ENCODE assay signal across 8 cellular contexts in the genomic region with DNA sequence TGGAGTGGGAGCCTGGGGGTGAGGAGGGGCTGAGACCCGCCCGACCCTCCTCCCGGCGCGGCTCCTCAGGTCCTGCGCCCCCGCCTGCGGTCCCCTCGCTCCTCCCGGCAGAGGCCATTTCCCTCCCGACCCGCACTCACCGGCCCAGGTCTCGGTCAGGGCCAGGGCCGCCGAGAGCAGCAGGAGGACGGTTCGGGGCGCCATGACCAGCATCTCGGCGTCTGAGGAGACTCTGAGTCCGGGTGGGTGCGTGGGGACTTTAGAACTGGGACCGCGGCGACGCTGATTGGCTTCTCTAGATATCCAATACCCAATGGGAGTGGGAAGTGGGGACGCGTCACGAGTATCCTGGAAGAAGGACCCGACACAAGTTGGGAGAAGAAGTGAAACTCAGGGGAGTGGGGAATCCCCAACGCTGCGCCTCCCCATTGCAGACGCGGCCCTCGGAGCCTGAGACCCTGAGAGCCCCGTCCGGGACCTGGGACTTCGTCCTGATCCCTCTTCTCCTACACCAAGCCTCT. TPM values are rescaled to one million over a fixed set of nuclear protein-coding genes. Genes with fewer than 3 reads are reported as not detected.
DNase-seq lines count a peak whose midpoint lies in the region; ATAC-seq and TF ChIP-seq lines count a peak whose summit lies in the region.

A gene (minus strand): TSS at position 234 of the 521 bp plus-strand sequence. CDS start 21 bp downstream, at position 213.

- H3K27me3 ChIP-seq in AG04450 (ENCODE audit: control insufficient read depth, insufficient read depth, low read length) (peaks cover 18% of the 10 kb centered on the region), endodermal cell (ENCODE audit: control insufficient read depth, insufficient read depth, low read length, poor library complexity, severe bottlenecking) (peaks cover 81% of the 10 kb centered on the region), mesenchymal stem cell (ENCODE audit: control insufficient read depth in 1 of 2, insufficient read depth in 1 of 2, low read length in 2 of 2) (peaks cover 20 to 28% of the 10 kb centered on the region in 2 experiments)

- H3K27me3 Mint-ChIP-seq in activated CD8-positive, alpha-beta memory T cell treated with anti-CD3 and anti-CD28 coated beads, Interleukin-2, amount 10 ng/mL, durations not matched to agents 7 days and 5 days, result peaks cover 7% of the 10 kb centered on the region
- H3K27me3 Mint-ChIP-seq in endodermal cell (ENCODE audit: insufficient read depth), result peaks cover 93% of the 10 kb centered on the region

- H3K36me3 ChIP-seq in endodermal cell (ENCODE audit: control insufficient read depth, insufficient read depth, low read length) (no peaks in the 10 kb centered on the region), mesenchymal stem cell (ENCODE audit: control insufficient read depth in 1 of 2, insufficient read depth in 2 of 2, low read depth in 1 of 2, low read length in 2 of 2) (peaks cover 17 to 25% of the 10 kb centered on the region in 2 experiments)

- 1% methylated on average over 19 to 39 of the region's 39 CpGs for WGBS in endodermal cell (ENCODE audit: insufficient coverage in 1 of 2, insufficient read length in 1 of 2), 2 experiments
- whole genome bisulfite sequencing in mesenchymal stem cell, result under 1% methylated on average over 37 of the region's 39 CpGs

- peak within 1 kb of the TSS; percentile 99 for H3K4me3 Mint-ChIP-seq in activated CD8-positive, alpha-beta memory T cell treated with anti-CD3 and anti-CD28 coated beads, Interleukin-2, amount 10 ng/mL, durations not matched to agents 7 days and 5 days
- peak within 1 kb of the TSS; percentile 72 for H3K4me3 Mint-ChIP-seq in endodermal cell

- H2AFZ ChIP-seq in mesenchymal stem cell (ENCODE audit: low read depth, low read length), result peak within 1 kb of the TSS; percentile 79

- H3K9ac ChIP-seq in endodermal cell (ENCODE audit: extremely low read depth, low read length, poor library complexity, severe bottlenecking), result no peak within 1 kb of the TSS
- H3K9ac ChIP-seq in mesenchymal stem cell (ENCODE audit: low read length), result peak within 1 kb of the TSS; percentile 86

- H3K9me3 Mint-ChIP-seq in activated CD8-positive, alpha-beta memory T cell treated with anti-CD3 and anti-CD28 coated beads, Interleukin-2, amount 10 ng/mL, durations not matched to agents 7 days and 5 days (ENCODE audit: low read depth), result peaks cover 2% of the 10 kb centered on the region
- H3K9me3 Mint-ChIP-seq in endodermal cell, result peaks cover 4% of the 10 kb centered on the region

- peak within 1 kb of the TSS; percentile 81 for H4K8ac ChIP-seq in mesenchymal stem cell (ENCODE audit: low read length)

- TF ChIP-seq CTCF in AG04450 (IDR thresholded peaks at IDR 0.05; ENCODE audit: low read depth, low read length) (no peak), endodermal cell (conservative IDR thresholded peaks at IDR 0.05) (no peak)

- ATAC-seq in GM18861 (IDR thresholded peaks at IDR 0.05; ENCODE audit: unreplicated experiment), result peak; percentile 71
- ATAC-seq in HG03095 (IDR thresholded peaks at IDR 0.05; ENCODE audit: unreplicated experiment), result peak; percentile 62
- ATAC-seq in activated CD8-positive, alpha-beta memory T cell treated with anti-CD3 and anti-CD28 coated beads, Interleukin-2, amount 10 ng/mL, durations not matched to agents 7 days and 5 days, result peak; percentile 75

- peak within 1 kb of the TSS; percentile 100 for H3K27ac Mint-ChIP-seq in activated CD8-positive, alpha-beta memory T cell treated with anti-CD3 and anti-CD28 coated beads, Interleukin-2, amount 10 ng/mL, durations not matched to agents 7 days and 5 days
- H3K27ac Mint-ChIP-seq in endodermal cell, result no peak within 1 kb of the TSS

- POLR2A ChIA-PET in AG04450 (lab: Yijun Ruan, JAX), result no interaction called here

- H3K36me3 Mint-ChIP-seq in activated CD8-positive, alpha-beta memory T cell treated with anti-CD3 and anti-CD28 coated beads, Interleukin-2, amount 10 ng/mL, durations not matched to agents 7 days and 5 days, result peaks cover 64% of the 10 kb centered on the region
- peaks cover 23% of the 10 kb centered on the region for H3K36me3 Mint-ChIP-seq in endodermal cell (ENCODE audit: low read depth)

- H2BK120ac ChIP-seq in mesenchymal stem cell (ENCODE audit: low read depth, low read length), result no peak within 1 kb of the TSS

- H3K4me2 ChIP-seq in mesenchymal stem cell (ENCODE audit: low read length, poor library complexity, severe bottlenecking), result peak within 1 kb of the TSS; percentile 81

- H4K91ac ChIP-seq in mesenchymal stem cell (ENCODE audit: low read length), result peak within 1 kb of the TSS; percentile 61

- DNase-seq in AG04450 (ENCODE audit: low read depth, low spot score), result peak; percentile 47
- DNase-seq in NCI-H774 (lab: John Stamatoyannopoulos, UW), result peak; percentile 39
- DNase-seq in activated CD8-positive, alpha-beta memory T cell treated with anti-CD3 and anti-CD28 coated beads, Interleukin-2, amount 10 ng/mL, durations not matched to agents 7 days and 5 days, result peak; percentile 91
- peak; percentile 82 for DNase-seq in endodermal cell
- peak; percentile 98 for DNase-seq in mesenchymal stem cell
- DNase-seq in stimulated activated CD8-positive, alpha-beta memory T cell treated with anti-CD3 and anti-CD28 coated beads, Interleukin-12 subunit alpha, Interleukin-12 subunit beta, amount 100 ng/mL, for 1 hour (ENCODE audit: low read depth), result peak; percentile 65

- peak within 1 kb of the TSS; percentile 25 for H2BK5ac ChIP-seq in mesenchymal stem cell (ENCODE audit: low read depth, low read length, poor library complexity, severe bottlenecking)

- no peak within 1 kb of the TSS for H2AK5ac ChIP-seq in mesenchymal stem cell (ENCODE audit: low read length, severe bottlenecking)

- no peak within 1 kb of the TSS for H3K23ac ChIP-seq in mesenchymal stem cell (ENCODE audit: low read length in 2 of 2)

- H3K18ac ChIP-seq in mesenchymal stem cell (ENCODE audit: low read depth in 1 of 2, low read length in 2 of 2), result peak within 1 kb of the TSS; percentile 48 to 79

- H3K9me3 ChIP-seq in AG04450 (ENCODE audit: control insufficient read depth, insufficient read depth, low read length) (no peaks in the 10 kb centered on the region; the same call in 1 of the 2 replicates), endodermal cell (ENCODE audit: control insufficient read depth, low read length) (no peaks in the 10 kb centered on the region), mesenchymal stem cell (ENCODE audit: control insufficient read depth, low read length) (no peaks in the 10 kb centered on the region)

- H2BK15ac ChIP-seq in mesenchymal stem cell (ENCODE audit: low read depth, poor library complexity, severe bottlenecking), result no peak within 1 kb of the TSS

- peak within 1 kb of the TSS; percentile 70 for H3K4me3 ChIP-seq in AG04450 (ENCODE audit: low read depth, low read length)
- H3K4me3 ChIP-seq in endodermal cell (ENCODE audit: low read length), result peak within 1 kb of the TSS; percentile 78
- peak within 1 kb of the TSS; percentile 79 to 83 for H3K4me3 ChIP-seq in mesenchymal stem cell (ENCODE audit: insufficient read depth in 1 of 2, low read depth in 1 of 2, low read length in 2 of 2)

- no peak within 1 kb of the TSS for H3K27ac ChIP-seq in AG04450 (ENCODE audit: low read depth, low read length)
- no peak within 1 kb of the TSS for H3K27ac ChIP-seq in endodermal cell (ENCODE audit: low read depth, low read length)
- H3K27ac ChIP-seq in mesenchymal stem cell (ENCODE audit: low read length, poor library complexity, severe bottlenecking), result no peak within 1 kb of the TSS

- CTCF ChIA-PET in AG04450 (lab: Charles Lee), result interaction anchor here (1.0 kb wide), 1 partner anchor 10 kb away, joined by 8 read pairs; no protein-coding TSS in a partner anchor
- CTCF ChIA-PET in activated CD8-positive, alpha-beta memory T cell treated with anti-CD3 and anti-CD28 coated beads, Interleukin-2, amount 10 ng/mL, durations not matched to agents 7 days and 5 days (lab: Charles Lee), result interaction anchor here (0.7 to 1.0 kb wide), 2 partner anchors 106 to 160 kb away, joined by 3 to 5 read pairs; no protein-coding TSS in a partner anchor

- H3K14ac ChIP-seq in mesenchymal stem cell (ENCODE audit: low read length in 2 of 2), result peak within 1 kb of the TSS in 1 of 2 experiments; percentile 44

- peak within 1 kb of the TSS in 1 of 2 experiments; percentile 40 for H3K4ac ChIP-seq in mesenchymal stem cell (ENCODE audit: low read depth in 1 of 2, low read length in 2 of 2)

- H3K79me1 ChIP-seq in mesenchymal stem cell (replicated peaks; ENCODE audit: low read length, poor library complexity, severe bottlenecking), result peaks cover 3% of the 10 kb centered on the region

- H3K4me1 ChIP-seq in endodermal cell (ENCODE audit: control insufficient read depth, insufficient read depth, low read length), result no peaks in the 10 kb centered on the region
- peaks cover 5% of the 10 kb centered on the region for H3K4me1 ChIP-seq in mesenchymal stem cell (ENCODE audit: control insufficient read depth, insufficient read depth, low read depth, low read length)

- H2BK12ac ChIP-seq in mesenchymal stem cell (ENCODE audit: low read length in 2 of 2), result no peak within 1 kb of the TSS

- peaks cover 61% of the 10 kb centered on the region for H3K4me1 Mint-ChIP-seq in activated CD8-positive, alpha-beta memory T cell treated with anti-CD3 and anti-CD28 coated beads, Interleukin-2, amount 10 ng/mL, durations not matched to agents 7 days and 5 days
- H3K4me1 Mint-ChIP-seq in endodermal cell, result peaks cover 4% of the 10 kb centered on the region

RNA-seq across cellular contexts. Expression of the gene that starts here (rescaled TPM):
- 418 and 513 TPM in 2 replicates for polyA plus RNA-seq in AG04450 (2011; rRNA removed)
- polyA minus RNA-seq in AG04450 (2011; rRNA and poly(A)+ RNA removed), result 121 and 131 TPM in 2 replicates
- 1,000 to 10,000 TPM; 4,786 to 5,045 TPM for total RNA-seq in activated CD8-positive, alpha-beta memory T cell treated with anti-CD3 and anti-CD28 coated beads, Interleukin-2, amount 10 ng/mL, durations not matched to agents 7 days and 5 days
- 1,000 to 10,000 TPM in 1 of 2 donors, 100 to 1,000 TPM in 1; 194 to 1,067 TPM for total RNA-seq in endodermal cell
- 75.8 TPM for polyA plus RNA-seq in endodermal cell (2013, experiment 1 of 2)
- 63.2 TPM for polyA plus RNA-seq in endodermal cell (2013, experiment 2 of 2)
- polyA plus RNA-seq in mesenchymal stem cell (2013, experiment 1 of 2), result 879 TPM
- polyA plus RNA-seq in mesenchymal stem cell (2013, experiment 2 of 2), result 950 TPM

Comparison
In these comparisons a context has a peak if more than half of its experiments do, and no peak if none do; other contexts are left out.
1. RNA of the gene that starts here (total RNA-seq): 4,786 to 5,045 TPM in activated CD8-positive, alpha-beta memory T cell treated with anti-CD3 and anti-CD28 coated beads, Interleukin-2, amount 10 ng/mL, durations not matched to agents 7 days and 5 days; 194 to 1,067 TPM in endodermal cell; every median in the first group is over 4 times any median in the second.
2. DNase-seq: peak in every context shown above with its lines; median percentile 98 in mesenchymal stem cell; 91 in activated CD8-positive, alpha-beta memory T cell treated with anti-CD3 and anti-CD28 coated beads, Interleukin-2, amount 10 ng/mL, durations not matched to agents 7 days and 5 days; 82 in endodermal cell; 65 in stimulated activated CD8-positive, alpha-beta memory T cell treated with anti-CD3 and anti-CD28 coated beads, Interleukin-12 subunit alpha, Interleukin-12 subunit beta, amount 100 ng/mL, for 1 hour; 47 in AG04450; 39 in NCI-H774.
3. Peak in every context shown above with its lines, with median percentiles within 50 percentile points of each other: H3K4me3 ChIP-seq and ATAC-seq.